In genomic region chr1:175221548-175222175, GRCh38 we compare ENCODE assay signal across 14 cellular contexts. TPM values are rescaled to one million over a fixed set of nuclear protein-coding genes. Genes with fewer than 3 reads are reported as not detected.
DNase-seq lines count a peak whose midpoint lies in the region; ATAC-seq, FAIRE-seq and TF ChIP-seq lines count a peak whose summit lies in the region.
"Had no signal": no experiment of that assay in that cellular context is flagged by ENCODE, and none has a peak within 500 bp of the region (broad histone marks: within the 10 kb centered on the region; RNA-seq: fewer than 3 reads in every experiment).

No MANE protein-coding gene starts in this region.

- no peaks in the 10 kb centered on the region for H3K27me3 Mint-ChIP-seq in naive thymus-derived CD8-positive, alpha-beta T cell
- H3K27me3 Mint-ChIP-seq: CD4-positive, CD25-positive, alpha-beta regulatory T cell had no signal

- H3K9ac ChIP-seq in HCT116 (ENCODE audit: low read length) (no peak overlapping the region), skeletal muscle tissue (ENCODE audit: low read depth in 1 of 3, low read length in 3 of 3) (no peak overlapping the region)

- POLR2A ChIA-PET in HCT116 (lab: Charles Lee), result no interaction called here
- POLR2A ChIA-PET in naive thymus-derived CD8-positive, alpha-beta T cell (lab: Charles Lee), result no interaction called here

- H2AFZ ChIP-seq in HCT116 (ENCODE audit: low read depth, low read length, poor library complexity, severe bottlenecking), result peak overlapping the region; percentile 12

- no peak overlapping the region for H3K4me3 Mint-ChIP-seq in naive thymus-derived CD8-positive, alpha-beta T cell
- H3K4me3 Mint-ChIP-seq: CD4-positive, CD25-positive, alpha-beta regulatory T cell had no signal

- no TSS peak for BruUV-seq in HCT116 (replicated peaks; lab: Mats Ljungman, UMichigan)

- TF ChIP-seq POLR2A in HCT116 (IDR thresholded peaks at IDR 0.05; ENCODE audit: borderline replicate concordance, extremely low read depth, insufficient read depth, insufficient read length), result no peak

- peak overlapping the region in 2 of 10 donors; percentile 26 to 76 for H3K27ac Mint-ChIP-seq in naive thymus-derived CD8-positive, alpha-beta T cell
- H3K27ac Mint-ChIP-seq: CD4-positive, CD25-positive, alpha-beta regulatory T cell had no signal

- H3K27ac ChIP-seq in HCT116 (ENCODE audit: low read depth, low read length) (no peak overlapping the region), skeletal muscle tissue (ENCODE audit: low read depth, low read length) (peak overlapping the region; percentile 33)

- peaks cover 3 to 39% (median 15%) of the 10 kb centered on the region in 4 donors for H3K4me1 Mint-ChIP-seq in naive thymus-derived CD8-positive, alpha-beta T cell

- H3K4me2 ChIP-seq in HCT116 (ENCODE audit: low read length), result peak overlapping the region; percentile 6; the same call in 1 of the 2 replicates

- no peaks in the 10 kb centered on the region for H3K9me3 Mint-ChIP-seq in naive thymus-derived CD8-positive, alpha-beta T cell
- H3K9me3 Mint-ChIP-seq: CD4-positive, CD25-positive, alpha-beta regulatory T cell had no signal

- TF ChIP-seq CTCF in HCT116 (IDR thresholded peaks at IDR 0.05 in 2 of 3, conservative IDR thresholded peaks at IDR 0.05 in 1 of 3; ENCODE audit: borderline replicate concordance in 1 of 3, insufficient read depth in 1 of 3, low read depth in 2 of 3, low read length in 2 of 3), result peak in 1 of 3 experiments; percentile 40; a peak in 1 of 6 replicates
- peak; percentile 36 for TF ChIP-seq CTCF in bronchial epithelial cell (IDR thresholded peaks at IDR 0.05; ENCODE audit: insufficient read depth, low read length, severe bottlenecking)

- no peaks in the 10 kb centered on the region for H3K79me2 ChIP-seq in HCT116 (ENCODE audit: insufficient read depth, low read length)

- no peaks in the 10 kb centered on the region for H3K9me3 ChIP-seq in HCT116 (ENCODE audit: control insufficient read depth in 1 of 2, insufficient read depth in 1 of 2, low read depth in 1 of 2, low read length in 2 of 2)
- no peaks in the 10 kb centered on the region for H3K9me3 ChIP-seq in skeletal muscle tissue (ENCODE audit: control insufficient read depth in 3 of 3, low read length in 3 of 3)

- H3K36me3 ChIP-seq in HCT116 (ENCODE audit: control insufficient read depth in 1 of 2, insufficient read depth in 2 of 2, low read length in 2 of 2) (no peaks in the 10 kb centered on the region), bronchial epithelial cell (ENCODE audit: control insufficient read depth, insufficient read depth, low read length) (no peaks in the 10 kb centered on the region), skeletal muscle tissue (ENCODE audit: control insufficient read depth in 3 of 3, insufficient read depth in 3 of 3, low read length in 3 of 3) (no peaks in the 10 kb centered on the region)

- H3K9me2 ChIP-seq in HCT116 (ENCODE audit: insufficient read depth), result no peaks in the 10 kb centered on the region

- DNase-seq in HCT116 (ENCODE audit: low read depth, low spot score), result no peak
- DNase-seq in bronchial epithelial cell (ENCODE audit: low read depth), result no peak
- peak; percentile 74 for DNase-seq in iPS-NIHi11 (ENCODE audit: low spot score)
- DNase-seq in naive thymus-derived CD8-positive, alpha-beta T cell, result no peak
- no peak for DNase-seq in SIG-M5 treated with dmso at 0.1 percent for 504 hours (lab: John Stamatoyannopoulos, UW; ENCODE audit: unreplicated experiment)
- DNase-seq in inferior parietal cortex (ENCODE audit: extremely low spot score), result no peak
- no peak for DNase-seq in activated CD4-positive, alpha-beta T cell treated with anti-CD3 and anti-CD28 coated beads, Interleukin-2, amount 50 U/mL, for 48 hours
- DNase-seq: caudate nucleus; CD4-positive, CD25-positive, alpha-beta regulatory T cell; head of caudate nucleus; KBM-7; NCI-H446 treated with DMSO at 0.1 percent for 48 hours; T-helper 2 cell had no signal

- intact Hi-C loops in HCT116 (cut with micrococcal nuclease), result loop anchor here (1.0 kb wide), 1 partner anchor 66 kb away; no protein-coding TSS in a partner anchor

- no peaks in the 10 kb centered on the region for H4K20me1 ChIP-seq in HCT116 (ENCODE audit: insufficient read depth)

- FAIRE-seq in bronchial epithelial cell (lab: Jason Lieb, UNC), result no peak

- H3K27me3 ChIP-seq in HCT116 (ENCODE audit: insufficient read depth, low read length) (no peaks in the 10 kb centered on the region), bronchial epithelial cell (ENCODE audit: control insufficient read depth, insufficient read depth, low read length) (no peaks in the 10 kb centered on the region), skeletal muscle tissue (ENCODE audit: control insufficient read depth in 3 of 3, insufficient read depth in 3 of 3, low read length in 3 of 3) (no peaks in the 10 kb centered on the region)

- peaks cover 3 to 25% of the 10 kb centered on the region in 2 experiments; a peak in 2 of 4 replicates for H3K4me1 ChIP-seq in HCT116 (ENCODE audit: control insufficient read depth in 1 of 2, insufficient read depth in 2 of 2, low read length in 2 of 2)
- H3K4me1 ChIP-seq in skeletal muscle tissue (ENCODE audit: control insufficient read depth in 3 of 3, insufficient read depth in 3 of 3, low read length in 3 of 3), result peaks cover 21 to 26% (median 25%) of the 10 kb centered on the region in 3 donors

- no peaks in the 10 kb centered on the region for H3K36me3 Mint-ChIP-seq in naive thymus-derived CD8-positive, alpha-beta T cell
- H3K36me3 Mint-ChIP-seq: CD4-positive, CD25-positive, alpha-beta regulatory T cell had no signal

- peak; percentile 67 for ATAC-seq in HCT116
- no peak for ATAC-seq in naive thymus-derived CD8-positive, alpha-beta T cell

- RAD21 ChIA-PET in HCT116 (lab: Charles Lee; ENCODE audit: low non-redundant PET in 1 of 2, low total read pairs in 2 of 2, uncharacterized antibody in 2 of 2, unreplicated experiment in 2 of 2), result no interaction called here

- TF ChIP-seq RAD21 in HCT116 (IDR thresholded peaks at IDR 0.05; ENCODE audit: low read depth), result peak; percentile 66

- H3K4me3 ChIP-seq in HCT116 (replicated peaks in 1 of 2; ENCODE audit: low read depth in 1 of 2, low read length in 2 of 2), result no peak overlapping the region
- H3K4me3 ChIP-seq in bronchial epithelial cell (ENCODE audit: low read depth, low read length), result no peak overlapping the region
- no peak overlapping the region for H3K4me3 ChIP-seq in skeletal muscle tissue (ENCODE audit: low read length in 3 of 3)

- CTCF ChIA-PET in HCT116 (lab: Charles Lee), result interaction anchor here (1.2 to 1.3 kb wide), 2 partner anchors 67 to 70 kb away, joined by 4 to 13 read pairs; no protein-coding TSS in a partner anchor

TF ChIP-seq in HCT116, 20 proteins besides CTCF, POLR2A, EP300 and RAD21:
- TF ChIP-seq ATF3 (IDR thresholded peaks at IDR 0.05) (no peak), EGR1 (IDR thresholded peaks at IDR 0.05; ENCODE audit: low read depth) (0 out of 2 replicates have a peak, but pooled peaks have one; percentile 47)

RNA-seq across cellular contexts. Expression of gene KIAA0040, which starts 29.1 kb away (rescaled TPM):
- total RNA-seq in HCT116 (2021; ENCODE audit: unreplicated experiment), result 32.4 TPM
- 37.3 and 44.7 TPM in 2 replicates for polyA plus RNA-seq in HCT116 (2012)
- 2.7 and 3.9 TPM in 2 replicates for total RNA-seq in bronchial epithelial cell
- 5.2 TPM for total RNA-seq in skeletal muscle tissue
- 10 to 100 TPM; 25.1 to 25.7 TPM for total RNA-seq in naive thymus-derived CD8-positive, alpha-beta T cell
- 10 to 100 TPM; 26.0 to 32.5 (median 28.9) TPM for polyA plus RNA-seq in naive thymus-derived CD8-positive, alpha-beta T cell
